In the genomic region with DNA sequence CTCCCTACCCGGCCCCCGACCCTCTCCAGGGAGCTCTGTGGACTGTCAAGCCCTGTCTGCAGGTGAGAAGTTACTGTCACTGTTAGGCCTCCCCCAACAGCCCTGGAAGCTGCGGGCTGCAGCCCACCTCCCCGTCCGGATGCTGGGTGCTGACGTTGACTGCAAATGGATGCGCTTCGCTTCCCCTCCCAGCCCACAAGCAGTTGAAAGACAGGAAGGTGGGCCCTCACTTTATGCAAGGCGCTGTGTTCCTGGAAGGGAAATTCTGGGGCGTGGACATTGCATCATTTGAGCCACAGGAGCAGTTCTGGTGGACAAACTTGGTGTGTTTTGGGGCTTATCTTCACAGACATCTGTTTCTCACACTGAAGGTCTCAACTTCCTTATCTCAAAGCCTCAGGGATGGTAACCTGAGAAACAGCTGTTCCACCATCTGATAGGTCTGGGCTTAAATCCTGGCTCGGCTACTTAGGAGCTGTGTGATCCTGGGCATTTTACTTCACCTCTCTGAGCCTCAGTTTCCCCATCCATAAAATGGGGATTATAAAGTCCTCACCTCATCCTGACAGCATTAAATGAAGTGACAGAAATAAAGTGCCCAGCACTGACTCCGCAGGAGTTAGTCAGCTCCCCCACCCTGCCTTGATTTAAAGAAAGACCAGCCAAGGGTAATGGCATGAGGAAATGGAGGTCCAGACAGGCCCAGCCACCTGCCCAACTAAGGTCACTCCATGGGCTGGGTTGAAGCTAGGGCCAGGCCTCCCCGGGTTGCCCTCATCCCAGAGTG, we compare ENCODE assay signal across 1 cellular context.
TF ChIP-seq lines count a peak whose summit lies in the region.

No MANE protein-coding gene starts in this region.

TF ChIP-seq in endothelial cell of umbilical vein, 7 proteins besides CTCF, POLR2A, EP300 and RAD21:
- TF ChIP-seq MYC (IDR thresholded peaks at IDR 0.05; ENCODE audit: low read depth, low read length) = no peak
- TF ChIP-seq JUN (IDR thresholded peaks at IDR 0.05; ENCODE audit: borderline replicate concordance, insufficient read depth, insufficient read length, low read depth) = no peak
- TF ChIP-seq EZH2 (IDR thresholded peaks at IDR 0.05; ENCODE audit: borderline replicate concordance, low read depth, low read length, severe bottlenecking) = no peak
- no peak for TF ChIP-seq GATA2 (IDR thresholded peaks at IDR 0.05; ENCODE audit: insufficient read depth, insufficient read length, low read depth, low read length)
- TF ChIP-seq, protein P1, sequence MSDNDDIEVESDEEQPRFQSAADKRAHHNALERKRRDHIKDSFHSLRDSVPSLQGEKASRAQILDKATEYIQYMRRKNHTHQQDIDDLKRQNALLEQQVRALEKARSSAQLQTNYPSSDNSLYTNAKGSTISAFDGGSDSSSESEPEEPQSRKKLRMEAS (IDR thresholded peaks at IDR 0.05; ENCODE audit: insufficient read depth, insufficient read length) = no peak
- TF ChIP-seq FOS (IDR thresholded peaks at IDR 0.05; ENCODE audit: borderline replicate concordance, insufficient read depth, low read length) = no peak
- no peak for TF ChIP-seq POLR2AphosphoS5 (IDR thresholded peaks at IDR 0.05; ENCODE audit: insufficient read depth, low read depth, low read length)
